In genomic region chr4:121168446-121168845, GRCh38 we compare ENCODE assay signal across 18 cellular contexts. TPM values are rescaled to one million over a fixed set of nuclear protein-coding genes. Genes with fewer than 3 reads are reported as not detected.
DNase-seq lines count a peak whose midpoint lies in the region; ATAC-seq and TF ChIP-seq lines count a peak whose summit lies in the region.
"Had no signal": no experiment of that assay in that cellular context is flagged by ENCODE, and none has a peak within 500 bp of the region (broad histone marks: within the 10 kb centered on the region; RNA-seq: fewer than 3 reads in every experiment).

No MANE protein-coding gene starts in this region.

- no peaks in the 10 kb centered on the region for H3K9me2 ChIP-seq in MM.1S (replicated peaks; ENCODE audit: insufficient read depth, low read length)

- H3K4me3 ChIP-seq in MM.1S (ENCODE audit: low read length) (no peak overlapping the region), aorta (ENCODE audit: low read length in 2 of 2) (no peak overlapping the region), smooth muscle cell (no peak overlapping the region)
- H3K4me3 ChIP-seq: gastroesophageal sphincter had no signal

- H3K27me3 ChIP-seq in MM.1S (replicated peaks; ENCODE audit: insufficient read depth, low read length) (no peaks in the 10 kb centered on the region), aorta (ENCODE audit: control insufficient read depth in 1 of 2, insufficient read depth in 2 of 2, low read length in 1 of 2) (peaks cover 0 to 2% of the 10 kb centered on the region in 2 donors), smooth muscle cell (ENCODE audit: low read depth) (no peaks in the 10 kb centered on the region)
- H3K27me3 ChIP-seq: BE2C, gastroesophageal sphincter had no signal

- H3K4me2 ChIP-seq in MM.1S (ENCODE audit: low read depth, low read length) (no peak overlapping the region), smooth muscle cell (no peak overlapping the region)

- H3F3A ChIP-seq in MM.1S (ENCODE audit: insufficient read depth, low read length) (no peaks in the 10 kb centered on the region), smooth muscle cell (ENCODE audit: low read depth) (no peaks in the 10 kb centered on the region)

- H3K36me3 ChIP-seq in MM.1S (replicated peaks; ENCODE audit: insufficient read depth, low read length) (no peaks in the 10 kb centered on the region), aorta (ENCODE audit: control insufficient read depth in 1 of 2, insufficient read depth in 2 of 2, low read length in 1 of 2) (no peaks in the 10 kb centered on the region), smooth muscle cell (ENCODE audit: low read depth) (no peaks in the 10 kb centered on the region)
- H3K36me3 ChIP-seq: BE2C, gastroesophageal sphincter had no signal

- ATAC-seq in GM18868 (IDR thresholded peaks at IDR 0.05; ENCODE audit: unreplicated experiment) (peak; percentile 16), GM21619 (IDR thresholded peaks at IDR 0.05; ENCODE audit: unreplicated experiment) (peak; percentile 36), HG03039 (IDR thresholded peaks at IDR 0.05; ENCODE audit: unreplicated experiment) (peak; percentile 21), aorta (ENCODE audit: low FRiP score) (no peak)
- ATAC-seq: gastroesophageal sphincter had no signal

- H4K20me1 ChIP-seq in MM.1S (ENCODE audit: insufficient read depth, low read length) (no peaks in the 10 kb centered on the region), smooth muscle cell (ENCODE audit: low read depth) (no peaks in the 10 kb centered on the region)

- H3K27ac ChIP-seq in MM.1S (ENCODE audit: low read length), result no peak overlapping the region
- H3K27ac ChIP-seq in aorta (ENCODE audit: low read depth in 1 of 2, low read length in 2 of 2), result no peak overlapping the region
- no peak overlapping the region for H3K27ac ChIP-seq in smooth muscle cell (ENCODE audit: low read depth)
- H3K27ac ChIP-seq: gastroesophageal sphincter, RWPE1 had no signal

- H3K79me2 ChIP-seq in MM.1S (ENCODE audit: low read length), result no peaks in the 10 kb centered on the region
- no peaks in the 10 kb centered on the region for H3K79me2 ChIP-seq in smooth muscle cell (ENCODE audit: low read depth)

- DNase-seq in MM.1S, result peak; percentile 63
- DNase-seq in GDM1 (lab: John Stamatoyannopoulos, UW), result no peak
- no peak for DNase-seq in aorta
- no peak for DNase-seq in smooth muscle cell (lab: John Stamatoyannopoulos, UW; ENCODE audit: unreplicated experiment)
- no peak for DNase-seq in NCI-H2196 (lab: John Stamatoyannopoulos, UW; ENCODE audit: unreplicated experiment)
- DNase-seq: activated CD4-positive, CD25-positive, alpha-beta regulatory T cell treated with anti-CD3 and anti-CD28 coated beads, Interleukin-2, amount 50 U/mL, for 72 hours; activated CD8-positive, alpha-beta memory T cell treated with anti-CD3 and anti-CD28 coated beads, Interleukin-2, amount 50 U/mL, for 48 hours; BE2C; mesendoderm; NCI-H1092 treated with DMSO at 0.1 percent for 48 hours; NCI-H748 treated with DMSO at 0.1 percent for 48 hours; T-helper 1 cell had no signal

- no peak for TF ChIP-seq CTCF in MM.1S (IDR thresholded peaks at IDR 0.05; ENCODE audit: low read length)
- no peak for TF ChIP-seq CTCF in smooth muscle cell (IDR thresholded peaks at IDR 0.05; ENCODE audit: borderline replicate concordance, insufficient read depth, poor library complexity, severe bottlenecking)

- H3K9ac ChIP-seq in MM.1S (ENCODE audit: low read length) (no peak overlapping the region), smooth muscle cell (ENCODE audit: low read depth) (no peak overlapping the region)

- H2AFZ ChIP-seq in MM.1S (ENCODE audit: low read length) (no peak overlapping the region), smooth muscle cell (ENCODE audit: low read depth) (no peak overlapping the region)

- 83 to 90% methylated on average over 2 of the region's 2 CpGs for WGBS in aorta, 2 donors
- 73% methylated on average over 2 of the region's 2 CpGs for WGBS in smooth muscle cell (ENCODE audit: low lambda C conversion rate)

- no peaks in the 10 kb centered on the region for H3K9me3 ChIP-seq in MM.1S (replicated peaks; ENCODE audit: insufficient read depth, low read length)
- no peaks in the 10 kb centered on the region for H3K9me3 ChIP-seq in aorta (ENCODE audit: control insufficient read depth, low read length)
- no peaks in the 10 kb centered on the region for H3K9me3 ChIP-seq in smooth muscle cell (replicated peaks; ENCODE audit: low read depth)
- H3K9me3 ChIP-seq: BE2C, gastroesophageal sphincter had no signal

- peaks cover 6% of the 10 kb centered on the region; the same call in 1 of the 2 replicates for H3K4me1 ChIP-seq in MM.1S (ENCODE audit: low read length)
- no peaks in the 10 kb centered on the region for H3K4me1 ChIP-seq in aorta (ENCODE audit: control insufficient read depth in 1 of 2, insufficient read depth in 2 of 2, low read length in 2 of 2)
- no peaks in the 10 kb centered on the region for H3K4me1 ChIP-seq in smooth muscle cell (ENCODE audit: low read depth)
- H3K4me1 ChIP-seq: BE2C, gastroesophageal sphincter had no signal

- intact Hi-C loops in aorta (cut with DNase I), result no loop called here

RNA-seq across cellular contexts. Expression of gene TNIP3, which starts 4.3 kb away (rescaled TPM):
- total RNA-seq in aorta (under 1 TPM; 0.19 to 0.48 TPM), smooth muscle cell (3.2 TPM in 1 of 2 replicates, not detected in the other)
- polyA plus RNA-seq in aorta (under 1 TPM in 1 of 2 donors, not detected in 1; 0.88 TPM), smooth muscle cell (0.33 and 0.34 TPM in 2 replicates)
- total RNA-seq: endothelial cell of umbilical vein had no signal
- polyA plus RNA-seq: endothelial cell of umbilical vein had no signal
